In genomic region chr11:65576867-65577755, GRCh38 we compare ENCODE assay signal across 8 cellular contexts. TPM values are rescaled to one million over a fixed set of nuclear protein-coding genes. Genes with fewer than 3 reads are reported as not detected.
A peak's percentile ranks its signal among the peaks of the same experiment; 100 is the strongest.
DNase-seq lines count a peak whose midpoint lies in the region; ATAC-seq and TF ChIP-seq lines count a peak whose summit lies in the region.

No MANE protein-coding gene starts in this region.

- TF ChIP-seq POLR2A in tibial nerve (IDR thresholded peaks at IDR 0.05), result peak in 1 of 2 donors; percentile 15

- CTCF ChIA-PET in RWPE1 (lab: Yijun Ruan, JAX), result interaction anchor here (0.6 to 2.7 kb wide), 3 partner anchors 17 to 36 kb away, joined by 4 to 10 read pairs (median 6); no protein-coding TSS in a partner anchor

- H3K4me3 Mint-ChIP-seq in activated T-cell treated with anti-CD3 and anti-CD28 coated beads, Interleukin-2, amount 50 U/mL, for 4 hours, result peak overlapping the region; percentile 85
- H3K4me3 Mint-ChIP-seq in chondrocyte (ENCODE audit: unreplicated experiment), result peak overlapping the region; percentile 83

- H3K4me1 ChIP-seq in tibial nerve, result peaks cover 0 to 60% (median 49%) of the 10 kb centered on the region in 4 donors

- peak overlapping the region; percentile 98 for H3K27ac ChIP-seq in RWPE1
- H3K27ac ChIP-seq in tibial nerve, result peak overlapping the region; percentile 75 to 95 (median 94)

- TF ChIP-seq EP300 in tibial nerve (IDR thresholded peaks at IDR 0.05), result peak in 1 of 2 donors; percentile 63

- WGBS in tibial nerve, 2 donors, result 20 to 30% methylated on average over 7 to 11 of the region's 18 CpGs

- no peak for TF ChIP-seq CTCF in RWPE1 (conservative IDR thresholded peaks at IDR 0.05; ENCODE audit: low read depth)
- TF ChIP-seq CTCF in chondrocyte (IDR thresholded peaks at IDR 0.05), result no peak
- peak in 1 of 5 experiments; percentile 6 for TF ChIP-seq CTCF in tibial nerve (IDR thresholded peaks at IDR 0.05)

- peak overlapping the region; percentile 53 to 81 (median 59) for H3K4me3 ChIP-seq in tibial nerve

- no peaks in the 10 kb centered on the region for H3K27me3 Mint-ChIP-seq in activated T-cell treated with anti-CD3 and anti-CD28 coated beads, Interleukin-2, amount 50 U/mL, for 4 hours (ENCODE audit: low read depth)
- H3K27me3 Mint-ChIP-seq in chondrocyte (ENCODE audit: low read depth), result no peaks in the 10 kb centered on the region

- H3K36me3 Mint-ChIP-seq in activated T-cell treated with anti-CD3 and anti-CD28 coated beads, Interleukin-2, amount 50 U/mL, for 4 hours (ENCODE audit: insufficient read depth), result peaks cover 12% of the 10 kb centered on the region
- peaks cover 14% of the 10 kb centered on the region for H3K36me3 Mint-ChIP-seq in chondrocyte (ENCODE audit: low read depth)

- no peaks in the 10 kb centered on the region for H3K9me3 Mint-ChIP-seq in activated T-cell treated with anti-CD3 and anti-CD28 coated beads, Interleukin-2, amount 50 U/mL, for 4 hours
- no peaks in the 10 kb centered on the region for H3K9me3 Mint-ChIP-seq in chondrocyte (ENCODE audit: low read depth)

- H3K4me1 Mint-ChIP-seq in activated T-cell treated with anti-CD3 and anti-CD28 coated beads, Interleukin-2, amount 50 U/mL, for 4 hours (ENCODE audit: low read depth), result peaks cover 44% of the 10 kb centered on the region
- peaks cover 49% of the 10 kb centered on the region for H3K4me1 Mint-ChIP-seq in chondrocyte (ENCODE audit: low read depth)

- peak overlapping the region; percentile 84 for H3K27ac Mint-ChIP-seq in chondrocyte (ENCODE audit: unreplicated experiment)

- POLR2A ChIA-PET in RWPE1 (lab: Yijun Ruan, JAX; ENCODE audit: low non-redundant PET), result interaction anchor here (0.5 to 1.1 kb wide), 4 partner anchors 8 to 37 kb away, joined by 3 to 4 read pairs (median 3); no protein-coding TSS in a partner anchor

- H3K36me3 ChIP-seq in tibial nerve, result peaks cover 2 to 33% (median 15%) of the 10 kb centered on the region in 3 donors

- DNase-seq in activated T-cell treated with anti-CD3 and anti-CD28 coated beads, Interleukin-2, amount 50 U/mL, for 4 hours, result peak; percentile 26
- DNase-seq in activated T-cell treated with anti-CD3 and anti-CD28 coated beads for 4 hours (no peak), RWPE1 (ENCODE audit: low spot score) (peak; percentile 91), chondrocyte (ENCODE audit: low spot score) (no peak), medulla oblongata (ENCODE audit: extremely low spot score) (peak; percentile 66), tibial nerve (ENCODE audit: low spot score in 2 of 2) (no peak), activated gamma-delta T cell treated with Interleukin-2 at 50 U/mL for 16 hours (no peak)

- H3K27me3 ChIP-seq in tibial nerve, result no peaks in the 10 kb centered on the region

- no peaks in the 10 kb centered on the region for H3K9me3 ChIP-seq in tibial nerve

- ATAC-seq in activated T-cell treated with anti-CD3 and anti-CD28 coated beads, Interleukin-2, amount 50 U/mL, for 4 hours, result peak; percentile 17 to 19
- ATAC-seq in HG03025 (IDR thresholded peaks at IDR 0.05; ENCODE audit: low FRiP score, unreplicated experiment), result no peak

RNA-seq across cellular contexts. Expression of gene EHBP1L1, which starts 1.3 kb away (rescaled TPM):
- total RNA-seq in activated T-cell treated with anti-CD3 and anti-CD28 coated beads, Interleukin-2, amount 50 U/mL, for 4 hours, result 10 to 100 TPM; 59.8 to 84.9 (median 80.1) TPM
- 28.1 to 82.0 TPM (median 81.3 TPM) in 3 replicates for total RNA-seq in chondrocyte
- total RNA-seq in tibial nerve, result 100 to 1,000 TPM in 3 of 4 donors, 10 to 100 TPM in 1; 87.3 to 186 (median 110) TPM

RNA-seq across cellular contexts. Expression of gene FAM89B, which starts 4.8 kb away (rescaled TPM):
- total RNA-seq in activated T-cell treated with anti-CD3 and anti-CD28 coated beads, Interleukin-2, amount 50 U/mL, for 4 hours, result 10 to 100 TPM; 27.4 to 32.0 (median 28.6) TPM
- 84.8 to 91.9 TPM (median 86.8 TPM) in 3 replicates for total RNA-seq in chondrocyte
- 10 to 100 TPM; 40.8 to 55.3 (median 44.6) TPM for total RNA-seq in tibial nerve

RNA-seq across cellular contexts. Expression of gene ZNRD2, which starts 6.8 kb away (rescaled TPM):
- 100 to 1,000 TPM; 120 to 148 (median 136) TPM for total RNA-seq in activated T-cell treated with anti-CD3 and anti-CD28 coated beads, Interleukin-2, amount 50 U/mL, for 4 hours
- total RNA-seq in chondrocyte (26.4 to 32.1 TPM (median 28.1 TPM) in 3 replicates), tibial nerve (10 to 100 TPM; 49.6 to 70.8 (median 56.5) TPM)

RNA-seq across cellular contexts. Expression of gene KCNK7, which starts 18.5 kb away (rescaled TPM):
- total RNA-seq in activated T-cell treated with anti-CD3 and anti-CD28 coated beads, Interleukin-2, amount 50 U/mL, for 4 hours, result 1 to 10 TPM; 1.4 to 2.1 (median 1.4) TPM
- 0.22 to 0.44 TPM in 2 of 3 replicates, not detected in the other for total RNA-seq in chondrocyte
- 1 to 10 TPM in 2 of 4 donors, under 1 TPM in 1, not detected in 1; 0.63 to 3.3 (median 1.2) TPM for total RNA-seq in tibial nerve

RNA-seq across cellular contexts. Expression of gene LTBP3, which starts 19.0 kb away (rescaled TPM):
- 10 to 100 TPM; 33.1 to 40.8 (median 40.1) TPM for total RNA-seq in activated T-cell treated with anti-CD3 and anti-CD28 coated beads, Interleukin-2, amount 50 U/mL, for 4 hours
- total RNA-seq in chondrocyte (264 to 272 TPM (median 271 TPM) in 3 replicates), tibial nerve (100 to 1,000 TPM; 236 to 476 (median 386) TPM)

Comparison
In these comparisons a context has a peak if more than half of its experiments do, and no peak if none do; other contexts are left out.
1. DNase-seq: peak in activated T-cell treated with anti-CD3 and anti-CD28 coated beads, Interleukin-2, amount 50 U/mL, for 4 hours (single experiment), RWPE1 (single experiment) and medulla oblongata (single experiment); none in activated T-cell treated with anti-CD3 and anti-CD28 coated beads for 4 hours (single experiment), chondrocyte (single experiment), tibial nerve (0 of 2) and activated gamma-delta T cell treated with Interleukin-2 at 50 U/mL for 16 hours (single experiment).